ENCODE assay signal across 8 cellular contexts in the genomic region with DNA sequence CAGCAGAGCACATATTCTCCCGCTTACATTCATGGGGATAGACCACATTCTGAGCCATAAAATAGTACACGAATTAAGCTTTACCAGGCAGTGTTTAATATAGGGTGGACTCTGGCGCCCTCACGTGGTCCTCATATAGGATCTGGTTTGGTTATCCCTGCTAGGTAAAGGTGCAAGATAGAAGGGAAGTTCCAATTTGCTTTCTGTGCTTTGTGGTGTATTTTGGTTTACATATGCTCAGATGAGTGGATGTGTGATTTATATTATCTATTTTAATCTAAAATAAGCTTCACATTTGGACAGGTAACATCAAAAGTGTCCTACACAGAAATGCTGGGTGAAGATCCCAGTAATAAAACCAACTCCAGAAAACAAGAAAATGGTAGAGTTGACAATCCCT. TPM values are rescaled to one million over a fixed set of nuclear protein-coding genes. Genes with fewer than 3 reads are reported as not detected.
DNase-seq lines count a peak whose midpoint lies in the region; ATAC-seq lines count a peak whose summit lies in the region.

No MANE protein-coding gene starts in this region.

- intact Hi-C loops in cardiac septum (cut with DNase I) = loop anchor here (5.0 kb wide), 1 partner anchor 417 kb away; no protein-coding TSS in a partner anchor

- ATAC-seq in GM21423 (IDR thresholded peaks at IDR 0.05; ENCODE audit: unreplicated experiment) = peak; percentile 50
- no peak for ATAC-seq in GM18870 (IDR thresholded peaks at IDR 0.05; ENCODE audit: unreplicated experiment)

- DNase-seq in AG20443 (ENCODE audit: low spot score) = peak; percentile 49
- DNase-seq in NCI-H146 treated with DMSO at 0.1 percent for 48 hours (lab: John Stamatoyannopoulos, UW; ENCODE audit: unreplicated experiment) = peak; percentile 17
- DNase-seq in T follicular helper cell (ENCODE audit: low read depth) = peak; percentile 52
- DNase-seq in activated naive CD8-positive, alpha-beta T cell treated with anti-CD3 and anti-CD28 coated beads, Interleukin-2, amount 50 U/mL, for 16 hours (ENCODE audit: low read depth, low spot score) = peak; percentile 49
- peak; percentile 81 for DNase-seq in cardiac septum (ENCODE audit: low spot score)
- DNase-seq in putamen (ENCODE audit: low spot score) = peak; percentile 76

RNA-seq across cellular contexts. Expression of a gene that starts 3.6 kb away (rescaled TPM):
- total RNA-seq in cardiac septum = 4.1 TPM

RNA-seq across cellular contexts. Expression of a gene that starts 45.4 kb away (rescaled TPM):
- not detected for total RNA-seq in cardiac septum

Comparison
In these comparisons a context has a peak if more than half of its experiments do, and no peak if none do; other contexts are left out.
1. DNase-seq: peak in every context shown above with its lines; median percentile 81 in cardiac septum; 76 in putamen; 52 in T follicular helper cell; 49 in AG20443; 49 in activated naive CD8-positive, alpha-beta T cell treated with anti-CD3 and anti-CD28 coated beads, Interleukin-2, amount 50 U/mL, for 16 hours; 17 in NCI-H146 treated with DMSO at 0.1 percent for 48 hours.